ENCODE assay signal across 1 cellular context in the genomic region with DNA sequence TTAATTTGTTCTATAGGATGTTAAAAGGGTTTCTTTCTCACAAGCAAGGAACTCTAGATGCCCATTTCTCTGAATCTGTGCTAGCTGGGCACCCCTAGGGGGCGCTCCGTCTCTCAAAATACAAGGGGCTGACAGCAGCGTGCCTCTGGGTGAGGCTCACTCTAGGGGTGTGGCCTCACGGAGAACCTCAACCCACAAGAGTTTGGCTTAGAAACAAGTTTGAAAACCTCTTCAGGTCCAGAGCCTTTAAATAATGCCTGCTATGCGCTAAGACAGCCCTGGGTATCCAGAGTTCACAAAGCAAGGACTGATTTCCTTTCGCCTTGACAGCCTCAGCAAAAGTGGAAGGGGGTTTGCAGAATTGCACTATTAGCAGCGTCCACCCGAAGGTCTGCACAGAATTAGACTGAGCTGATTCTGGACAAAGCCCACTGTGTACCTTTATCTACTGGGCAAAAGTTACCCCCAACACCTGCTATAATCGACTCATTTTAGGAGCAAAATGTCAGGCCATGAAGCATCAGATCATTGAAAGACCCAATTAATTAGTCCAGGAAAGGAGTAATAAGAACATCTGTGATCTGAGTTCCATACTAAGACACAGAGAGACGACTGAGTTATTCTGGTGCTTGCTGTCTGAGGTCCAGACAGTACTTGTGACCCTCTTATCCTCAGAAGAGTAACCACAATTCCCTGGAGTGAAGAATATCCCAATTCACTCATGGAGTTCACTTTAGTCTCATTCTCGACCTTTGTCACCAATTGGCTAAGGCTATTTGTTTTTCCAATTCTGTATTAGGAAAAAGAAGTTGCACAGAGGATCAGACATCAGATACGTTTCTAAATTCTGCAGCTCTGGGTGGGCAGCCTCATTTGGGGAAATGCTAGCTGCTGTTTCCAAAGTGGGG.
TF ChIP-seq lines count a peak whose summit lies in the region.

No MANE protein-coding gene starts in this region.

TF ChIP-seq in K562, 482 proteins besides CTCF, POLR2A, EP300 and RAD21 (continued from another document):
- TF ChIP-seq USF1 (CRISPR knock-in tag; IDR thresholded peaks at IDR 0.05) (no peak), BRF2 (IDR thresholded peaks at IDR 0.05; ENCODE audit: borderline replicate concordance, insufficient read depth, insufficient read length) (no peak), SMARCA4 (IDR thresholded peaks at IDR 0.05) (0 out of 2 replicates have a peak, but pooled peaks have one; percentile 8), ZFX (CRISPR knock-in tag; IDR thresholded peaks at IDR 0.05) (no peak), ATF1 (CRISPR knock-in tag; IDR thresholded peaks at IDR 0.05) (no peak), ATF1 (tag; IDR thresholded peaks at IDR 0.05) (peak; percentile 55), LCOR (CRISPR knock-in tag; IDR thresholded peaks at IDR 0.05) (peak; percentile 82)
- TF ChIP-seq, protein P1, sequence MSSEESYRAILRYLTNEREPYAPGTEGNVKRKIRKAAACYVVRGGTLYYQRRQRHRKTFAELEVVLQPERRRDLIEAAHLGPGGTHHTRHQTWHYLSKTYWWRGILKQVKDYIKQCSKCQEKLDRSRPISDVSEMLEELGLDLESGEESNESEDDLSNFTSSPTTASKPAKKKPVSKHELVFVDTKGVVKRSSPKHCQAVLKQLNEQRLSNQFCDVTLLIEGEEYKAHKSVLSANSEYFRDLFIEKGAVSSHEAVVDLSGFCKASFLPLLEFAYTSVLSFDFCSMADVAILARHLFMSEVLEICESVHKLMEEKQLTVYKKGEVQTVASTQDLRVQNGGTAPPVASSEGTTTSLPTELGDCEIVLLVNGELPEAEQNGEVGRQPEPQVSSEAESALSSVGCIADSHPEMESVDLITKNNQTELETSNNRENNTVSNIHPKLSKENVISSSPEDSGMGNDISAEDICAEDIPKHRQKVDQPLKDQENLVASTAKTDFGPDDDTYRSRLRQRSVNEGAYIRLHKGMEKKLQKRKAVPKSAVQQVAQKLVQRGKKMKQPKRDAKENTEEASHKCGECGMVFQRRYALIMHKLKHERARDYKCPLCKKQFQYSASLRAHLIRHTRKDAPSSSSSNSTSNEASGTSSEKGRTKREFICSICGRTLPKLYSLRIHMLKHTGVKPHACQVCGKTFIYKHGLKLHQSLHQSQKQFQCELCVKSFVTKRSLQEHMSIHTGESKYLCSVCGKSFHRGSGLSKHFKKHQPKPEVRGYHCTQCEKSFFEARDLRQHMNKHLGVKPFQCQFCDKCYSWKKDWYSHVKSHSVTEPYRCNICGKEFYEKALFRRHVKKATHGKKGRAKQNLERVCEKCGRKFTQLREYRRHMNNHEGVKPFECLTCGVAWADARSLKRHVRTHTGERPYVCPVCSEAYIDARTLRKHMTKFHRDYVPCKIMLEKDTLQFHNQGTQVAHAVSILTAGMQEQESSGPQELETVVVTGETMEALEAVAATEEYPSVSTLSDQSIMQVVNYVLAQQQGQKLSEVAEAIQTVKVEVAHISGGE (CRISPR knock-in tag; IDR thresholded peaks at IDR 0.05) = peak in 1 of 3 experiments; percentile 23; a peak in 1 of 6 replicates
- TF ChIP-seq, protein P2, sequence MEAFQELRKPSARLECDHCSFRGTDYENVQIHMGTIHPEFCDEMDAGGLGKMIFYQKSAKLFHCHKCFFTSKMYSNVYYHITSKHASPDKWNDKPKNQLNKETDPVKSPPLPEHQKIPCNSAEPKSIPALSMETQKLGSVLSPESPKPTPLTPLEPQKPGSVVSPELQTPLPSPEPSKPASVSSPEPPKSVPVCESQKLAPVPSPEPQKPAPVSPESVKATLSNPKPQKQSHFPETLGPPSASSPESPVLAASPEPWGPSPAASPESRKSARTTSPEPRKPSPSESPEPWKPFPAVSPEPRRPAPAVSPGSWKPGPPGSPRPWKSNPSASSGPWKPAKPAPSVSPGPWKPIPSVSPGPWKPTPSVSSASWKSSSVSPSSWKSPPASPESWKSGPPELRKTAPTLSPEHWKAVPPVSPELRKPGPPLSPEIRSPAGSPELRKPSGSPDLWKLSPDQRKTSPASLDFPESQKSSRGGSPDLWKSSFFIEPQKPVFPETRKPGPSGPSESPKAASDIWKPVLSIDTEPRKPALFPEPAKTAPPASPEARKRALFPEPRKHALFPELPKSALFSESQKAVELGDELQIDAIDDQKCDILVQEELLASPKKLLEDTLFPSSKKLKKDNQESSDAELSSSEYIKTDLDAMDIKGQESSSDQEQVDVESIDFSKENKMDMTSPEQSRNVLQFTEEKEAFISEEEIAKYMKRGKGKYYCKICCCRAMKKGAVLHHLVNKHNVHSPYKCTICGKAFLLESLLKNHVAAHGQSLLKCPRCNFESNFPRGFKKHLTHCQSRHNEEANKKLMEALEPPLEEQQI (IDR thresholded peaks at IDR 0.05) = 0 out of 2 replicates have a peak, but pooled peaks have one; percentile 24
- TF ChIP-seq, protein P3, sequence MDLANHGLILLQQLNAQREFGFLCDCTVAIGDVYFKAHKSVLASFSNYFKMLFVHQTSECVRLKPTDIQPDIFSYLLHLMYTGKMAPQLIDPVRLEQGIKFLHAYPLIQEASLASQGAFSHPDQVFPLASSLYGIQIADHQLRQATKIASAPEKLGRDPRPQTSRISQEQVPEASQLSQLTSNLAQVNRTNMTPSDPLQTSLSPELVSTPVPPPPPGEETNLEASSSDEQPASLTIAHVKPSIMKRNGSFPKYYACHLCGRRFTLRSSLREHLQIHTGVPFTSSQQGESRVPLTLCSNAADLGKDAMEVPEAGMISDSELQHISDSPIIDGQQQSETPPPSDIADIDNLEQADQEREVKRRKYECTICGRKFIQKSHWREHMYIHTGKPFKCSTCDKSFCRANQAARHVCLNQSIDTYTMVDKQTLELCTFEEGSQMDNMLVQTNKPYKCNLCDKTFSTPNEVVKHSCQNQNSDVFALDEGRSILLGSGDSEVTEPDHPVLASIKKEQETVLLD (IDR thresholded peaks at IDR 0.05) = 0 out of 2 replicates have a peak, but pooled peaks have one; percentile 12
TF ChIP-seq in K562: peak in this region for 113.
